Comparison of ENCODE assay signal across 11 cellular contexts in genomic region chr16:49356728-49357488, GRCh38. TPM values are rescaled to one million over a fixed set of nuclear protein-coding genes. Genes with fewer than 3 reads are reported as not detected.
"Had no signal": no experiment of that assay in that cellular context is flagged by ENCODE, and none has a peak within 500 bp of the region (broad histone marks: within the 10 kb centered on the region; RNA-seq: fewer than 3 reads in every experiment).

No MANE protein-coding gene starts in this region.

- H3K9me3 ChIP-seq: gastroesophageal sphincter, pancreas, testis had no signal

- H3K4me3 ChIP-seq: gastroesophageal sphincter, pancreas had no signal

- H3K27me3 ChIP-seq: pancreas, testis had no signal

- ATAC-seq: gastroesophageal sphincter, left ventricle myocardium superior had no signal

- DNase-seq: activated naive CD4-positive, alpha-beta T cell treated with anti-CD3 and anti-CD28 coated beads, Interleukin-2, amount 10 ng/mL, durations not matched to agents 7 days and 5 days; dermis blood vessel endothelial cell; pancreas; stimulated activated CD4-positive, alpha-beta T cell treated with anti-CD3 and anti-CD28 coated beads, Interleukin-15, amount 100 ng/mL, for 24 hours; stimulated activated CD4-positive, alpha-beta T cell treated with anti-CD3 and anti-CD28 coated beads, Interleukin-4, amount 100 ng/mL, for 24 hours; testis had no signal

- H3K4me1 ChIP-seq: gastroesophageal sphincter, pancreas had no signal

- H3K27ac ChIP-seq: gastroesophageal sphincter, pancreas, testis had no signal

- H3K36me3 ChIP-seq: gastroesophageal sphincter, pancreas had no signal

RNA-seq across cellular contexts. Expression of gene C16orf78, which starts 16.7 kb away (rescaled TPM):
- total RNA-seq: activated T-helper 2 cell treated with anti-CD3 and anti-CD28 coated beads, Interferon-gamma antibody, Interleukin-2, Interleukin-4, amounts not matched to agents 10 μg/mL and 5 μg/mL and 100 μg/mL, durations not matched to agents 14 hours and 24 hours and 36 hours; dermis blood vessel endothelial cell; epithelial cell of proximal tubule; gastroesophageal sphincter; left ventricle myocardium superior; pancreas; ureter had no signal
